28 cellular contexts compared by ENCODE assay signal in genomic region chr12:65323025-65323424, GRCh38. TPM values are rescaled to one million over a fixed set of nuclear protein-coding genes. Genes with fewer than 3 reads are reported as not detected.
"Had no signal": no experiment of that assay in that cellular context is flagged by ENCODE, and none has a peak within 500 bp of the region (broad histone marks: within the 10 kb centered on the region; RNA-seq: fewer than 3 reads in every experiment).

No MANE protein-coding gene starts in this region.

- H3K27me3 Mint-ChIP-seq: type B pancreatic cell had no signal

- H3K36me3 Mint-ChIP-seq: immature natural killer cell; neural progenitor cell; stimulated activated effector memory CD8-positive, alpha-beta T cell treated with anti-CD3 and anti-CD28 coated beads, Interleukin-12 subunit alpha, Interleukin-12 subunit beta, amount 100 ng/mL, for 72 hours; type B pancreatic cell had no signal

- FAIRE-seq: islet of Langerhans, kidney had no signal

- DNase-seq: hypothalamus; immature natural killer cell; kidney; left colon; left lung; lower lobe of right lung; mammary epithelial cell; mesenchymal stem cell; naive thymus-derived CD8-positive, alpha-beta T cell; nephron progenitor cell; occipital lobe; spleen; stimulated activated CD4-positive, alpha-beta T cell treated with anti-CD3 and anti-CD28 coated beads, Interleukin-4, amount 100 ng/mL, for 24 hours; stimulated activated naive CD4-positive, alpha-beta T cell; tibial artery; uterus had no signal

- ATAC-seq: left colon; left lung; lower lobe of right lung; naive thymus-derived CD8-positive, alpha-beta T cell; sciatic nerve; stimulated activated effector memory CD8-positive, alpha-beta T cell treated with anti-CD3 and anti-CD28 coated beads, Interleukin-12 subunit alpha, Interleukin-12 subunit beta, amount 100 ng/mL, for 72 hours had no signal

- H3K4me1 Mint-ChIP-seq: immature natural killer cell; naive thymus-derived CD8-positive, alpha-beta T cell; stimulated activated effector memory CD8-positive, alpha-beta T cell treated with anti-CD3 and anti-CD28 coated beads, Interleukin-12 subunit alpha, Interleukin-12 subunit beta, amount 100 ng/mL, for 72 hours had no signal

- H3K4me1 ChIP-seq: left lung, lower lobe of right lung, parathyroid adenoma, spleen had no signal

- H3K79me2 ChIP-seq: parathyroid adenoma had no signal

- H3K4me3 ChIP-seq: left lung, lower lobe of right lung, neural progenitor cell, right atrium auricular region, skin epidermis, spleen, suprapubic skin, thoracic aorta, tibial artery, uterus had no signal

- H3K9me3 ChIP-seq: left lung, lower lobe of right lung, neutrophil, right atrium auricular region, spleen, suprapubic skin, thoracic aorta, tibial artery, uterus had no signal

- H2AFZ ChIP-seq: neural progenitor cell, parathyroid adenoma had no signal

- H3K36me3 ChIP-seq: left lung, lower lobe of right lung, neural progenitor cell, neutrophil, right atrium auricular region, spleen, suprapubic skin, thoracic aorta, tibial artery, uterus had no signal

- H3K27me3 ChIP-seq: left lung, neural progenitor cell, neutrophil, right atrium auricular region, spleen, suprapubic skin, tibial artery, uterus had no signal

- H3K4me2 ChIP-seq: neural progenitor cell had no signal

- H3K4me3 Mint-ChIP-seq: immature natural killer cell; naive thymus-derived CD8-positive, alpha-beta T cell; nephron progenitor cell; neural progenitor cell; stimulated activated effector memory CD8-positive, alpha-beta T cell treated with anti-CD3 and anti-CD28 coated beads, Interleukin-12 subunit alpha, Interleukin-12 subunit beta, amount 100 ng/mL, for 72 hours; stimulated activated naive CD8-positive, alpha-beta T cell treated with anti-CD3 and anti-CD28 coated beads, Interleukin-15, Interleukin-2, amounts not matched to agents 100 ng/mL and 50 ng/mL, for 24 hours; type B pancreatic cell had no signal

- H3K27ac ChIP-seq: left lung, lower lobe of right lung, neural progenitor cell, neutrophil, parathyroid adenoma, right atrium auricular region, skin epidermis, spleen, suprapubic skin, thoracic aorta, tibial artery, uterus had no signal

- H3K27ac Mint-ChIP-seq: immature natural killer cell; naive thymus-derived CD8-positive, alpha-beta T cell; nephron progenitor cell; neural progenitor cell; stimulated activated effector memory CD8-positive, alpha-beta T cell treated with anti-CD3 and anti-CD28 coated beads, Interleukin-12 subunit alpha, Interleukin-12 subunit beta, amount 100 ng/mL, for 72 hours; stimulated activated naive CD8-positive, alpha-beta T cell treated with anti-CD3 and anti-CD28 coated beads, Interleukin-15, Interleukin-2, amounts not matched to agents 100 ng/mL and 50 ng/mL, for 24 hours; type B pancreatic cell had no signal

- H3K9me3 Mint-ChIP-seq: immature natural killer cell; naive thymus-derived CD8-positive, alpha-beta T cell; nephron progenitor cell; neural progenitor cell; stimulated activated effector memory CD8-positive, alpha-beta T cell treated with anti-CD3 and anti-CD28 coated beads, Interleukin-12 subunit alpha, Interleukin-12 subunit beta, amount 100 ng/mL, for 72 hours; stimulated activated naive CD8-positive, alpha-beta T cell treated with anti-CD3 and anti-CD28 coated beads, Interleukin-15, Interleukin-2, amounts not matched to agents 100 ng/mL and 50 ng/mL, for 24 hours; type B pancreatic cell had no signal

RNA-seq across cellular contexts. Expression of gene MSRB3, which starts 44.5 kb away (rescaled TPM):
- total RNA-seq: naive thymus-derived CD8-positive, alpha-beta T cell had no signal
- polyA plus RNA-seq: naive thymus-derived CD8-positive, alpha-beta T cell had no signal
